Comparison of ENCODE assay signal across 1 cellular context in the genomic region with DNA sequence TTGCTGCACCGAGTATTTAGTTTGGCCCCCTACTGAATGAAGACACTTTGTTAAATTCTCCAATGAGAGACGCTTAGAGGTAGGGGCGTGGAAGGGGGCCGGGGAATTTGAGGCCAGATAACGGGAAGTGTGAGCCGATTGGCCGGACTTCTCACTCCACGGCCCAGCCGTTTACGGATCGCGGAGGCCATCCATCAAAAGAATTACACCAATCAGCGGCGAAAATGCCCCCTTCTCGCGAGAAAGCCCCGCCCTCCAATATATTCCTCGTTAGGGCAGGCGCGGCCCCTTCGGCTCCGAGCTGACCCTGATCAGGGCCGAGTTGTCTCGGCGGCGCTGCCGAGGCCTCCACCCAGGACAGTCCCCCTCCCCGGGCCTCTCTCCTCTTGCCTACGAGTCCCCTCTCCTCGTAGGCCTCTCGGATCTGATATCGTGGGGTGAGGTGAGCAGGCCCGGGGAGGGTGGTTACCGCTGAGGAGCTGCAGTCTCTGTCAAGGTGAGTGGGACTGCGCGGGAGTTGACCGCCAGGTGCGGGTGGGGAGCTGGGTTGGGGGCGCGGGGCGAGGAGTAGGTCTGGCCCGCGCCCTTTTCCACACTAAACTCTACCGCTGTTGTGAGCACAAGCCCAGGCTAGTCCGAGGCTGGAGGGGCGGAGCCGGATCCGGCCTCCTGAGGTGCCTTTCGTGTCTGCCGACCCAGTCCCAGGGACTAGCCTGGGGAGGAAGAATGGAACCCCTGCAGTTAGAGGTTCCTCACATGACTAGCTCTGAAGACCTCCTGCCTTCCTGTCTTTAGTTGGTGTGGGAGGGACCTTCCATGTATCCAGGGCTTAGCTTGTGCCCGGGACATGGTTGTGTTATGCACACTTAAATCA.
TF ChIP-seq lines count a peak whose summit lies in the region.

A gene with protein sequence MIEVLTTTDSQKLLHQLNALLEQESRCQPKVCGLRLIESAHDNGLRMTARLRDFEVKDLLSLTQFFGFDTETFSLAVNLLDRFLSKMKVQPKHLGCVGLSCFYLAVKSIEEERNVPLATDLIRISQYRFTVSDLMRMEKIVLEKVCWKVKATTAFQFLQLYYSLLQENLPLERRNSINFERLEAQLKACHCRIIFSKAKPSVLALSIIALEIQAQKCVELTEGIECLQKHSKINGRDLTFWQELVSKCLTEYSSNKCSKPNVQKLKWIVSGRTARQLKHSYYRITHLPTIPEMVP (plus strand): TSS at position 287 of the 874 bp plus-strand sequence. CDS start 1,662 bp downstream, outside the sequence.

TF ChIP-seq in IMR-90, 13 proteins besides CTCF, POLR2A, EP300 and RAD21 (continued from another document):
- TF ChIP-seq RCOR1 (IDR thresholded peaks at IDR 0.05; ENCODE audit: insufficient replicate concordance, low read length): no peak
- TF ChIP-seq CEBPB (IDR thresholded peaks at IDR 0.05; ENCODE audit: low read depth, low read length): no peak
- TF ChIP-seq, protein P1, sequence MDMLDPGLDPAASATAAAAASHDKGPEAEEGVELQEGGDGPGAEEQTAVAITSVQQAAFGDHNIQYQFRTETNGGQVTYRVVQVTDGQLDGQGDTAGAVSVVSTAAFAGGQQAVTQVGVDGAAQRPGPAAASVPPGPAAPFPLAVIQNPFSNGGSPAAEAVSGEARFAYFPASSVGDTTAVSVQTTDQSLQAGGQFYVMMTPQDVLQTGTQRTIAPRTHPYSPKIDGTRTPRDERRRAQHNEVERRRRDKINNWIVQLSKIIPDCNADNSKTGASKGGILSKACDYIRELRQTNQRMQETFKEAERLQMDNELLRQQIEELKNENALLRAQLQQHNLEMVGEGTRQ (IDR thresholded peaks at IDR 0.05; ENCODE audit: low read depth, low read length): no peak
- TF ChIP-seq SMC3 (IDR thresholded peaks at IDR 0.05; ENCODE audit: low read depth, low read length): no peak
- TF ChIP-seq MAZ (IDR thresholded peaks at IDR 0.05; ENCODE audit: borderline replicate concordance, low read depth, low read length): 0 out of 2 replicates have a peak, but pooled peaks have one; percentile 57
- TF ChIP-seq, protein P2, sequence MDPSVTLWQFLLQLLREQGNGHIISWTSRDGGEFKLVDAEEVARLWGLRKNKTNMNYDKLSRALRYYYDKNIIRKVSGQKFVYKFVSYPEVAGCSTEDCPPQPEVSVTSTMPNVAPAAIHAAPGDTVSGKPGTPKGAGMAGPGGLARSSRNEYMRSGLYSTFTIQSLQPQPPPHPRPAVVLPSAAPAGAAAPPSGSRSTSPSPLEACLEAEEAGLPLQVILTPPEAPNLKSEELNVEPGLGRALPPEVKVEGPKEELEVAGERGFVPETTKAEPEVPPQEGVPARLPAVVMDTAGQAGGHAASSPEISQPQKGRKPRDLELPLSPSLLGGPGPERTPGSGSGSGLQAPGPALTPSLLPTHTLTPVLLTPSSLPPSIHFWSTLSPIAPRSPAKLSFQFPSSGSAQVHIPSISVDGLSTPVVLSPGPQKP (IDR thresholded peaks at IDR 0.05; ENCODE audit: borderline replicate concordance, low read depth, low read length): no peak
- no peak for TF ChIP-seq NFE2L2 (IDR thresholded peaks at IDR 0.05; ENCODE audit: low read depth, low read length)
- no peak for TF ChIP-seq RFX5 (IDR thresholded peaks at IDR 0.05; ENCODE audit: low read depth, low read length)
